In the genomic region with DNA sequence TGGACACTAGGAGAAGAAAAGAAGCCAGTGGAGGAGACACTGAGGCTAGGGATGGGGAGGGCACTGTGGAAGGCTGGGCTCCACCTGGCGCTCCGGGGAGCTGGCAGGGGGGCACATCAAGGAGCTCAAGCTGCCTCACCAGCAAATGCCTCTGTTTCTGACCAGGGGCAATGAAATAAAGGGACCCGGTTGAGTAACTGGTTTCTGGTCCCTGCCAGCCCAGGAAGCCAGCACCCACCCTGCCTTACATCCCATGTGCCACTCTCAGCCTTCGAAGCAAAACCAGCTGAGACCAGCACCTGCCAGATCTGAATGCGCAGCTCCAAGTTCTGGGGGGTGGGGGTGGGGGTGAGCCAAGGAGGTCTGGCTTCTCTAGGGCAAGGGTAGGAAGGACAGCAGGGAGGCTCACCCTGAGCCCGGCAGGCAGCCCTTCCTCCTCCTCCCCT, we compare ENCODE assay signal across 8 cellular contexts.
A peak's percentile ranks its signal among the peaks of the same experiment; 100 is the strongest.
DNase-seq lines count a peak whose midpoint lies in the region; ATAC-seq and TF ChIP-seq lines count a peak whose summit lies in the region.

No MANE protein-coding gene starts in this region.

- peaks cover 19% of the 10 kb centered on the region for H3K4me1 ChIP-seq in OCI-LY3 (ENCODE audit: low read length)
- no peaks in the 10 kb centered on the region for H3K4me1 ChIP-seq in parathyroid adenoma

- TF ChIP-seq CTCF in OCI-LY3 (IDR thresholded peaks at IDR 0.05; ENCODE audit: low read depth, low read length): no peak
- no peak for TF ChIP-seq CTCF in parathyroid adenoma (IDR thresholded peaks at IDR 0.05)

- H3K79me2 ChIP-seq in OCI-LY3 (ENCODE audit: low read length) (no peaks in the 10 kb centered on the region), parathyroid adenoma (no peaks in the 10 kb centered on the region)

- H3K27ac ChIP-seq in OCI-LY3 (ENCODE audit: low read length): no peak overlapping the region
- H3K27ac ChIP-seq in epithelial cell of prostate: peak overlapping the region; percentile 90
- no peak overlapping the region for H3K27ac ChIP-seq in parathyroid adenoma

- H2AFZ ChIP-seq in OCI-LY3 (ENCODE audit: low read depth, low read length): no peak overlapping the region
- peak overlapping the region; percentile 85 for H2AFZ ChIP-seq in parathyroid adenoma

- ATAC-seq in GM18520 (IDR thresholded peaks at IDR 0.05; ENCODE audit: unreplicated experiment) (no peak), HG03432 (IDR thresholded peaks at IDR 0.05; ENCODE audit: unreplicated experiment) (no peak), HG03139 (IDR thresholded peaks at IDR 0.05; ENCODE audit: unreplicated experiment) (no peak)

- H3K4me3 ChIP-seq in OCI-LY3 (ENCODE audit: low read length): peak overlapping the region; percentile 70
- peak overlapping the region; percentile 35 for H3K4me3 ChIP-seq in parathyroid adenoma (ENCODE audit: low read depth, low read length)

- H3K9ac ChIP-seq in OCI-LY3 (ENCODE audit: low read length) (peak overlapping the region; percentile 24; the same call in 1 of the 2 replicates), parathyroid adenoma (no peak overlapping the region)

- DNase-seq in ELF-1 (ENCODE audit: low read depth, low spot score) (peak; percentile 32), epithelial cell of prostate (ENCODE audit: low read depth, low spot score) (no peak), cerebellar cortex (ENCODE audit: low spot score) (no peak)

- H3K9me3 ChIP-seq in OCI-LY3 (ENCODE audit: insufficient read depth, low read length) (no peaks in the 10 kb centered on the region), parathyroid adenoma (ENCODE audit: control insufficient read depth, low read length) (no peaks in the 10 kb centered on the region)

- H3K27me3 ChIP-seq in OCI-LY3 (ENCODE audit: low read depth, low read length) (no peaks in the 10 kb centered on the region), parathyroid adenoma (ENCODE audit: control insufficient read depth, insufficient read depth, low read length) (no peaks in the 10 kb centered on the region)

- peak overlapping the region; percentile 84 for H3K4me2 ChIP-seq in OCI-LY3 (ENCODE audit: low read length)
- peak overlapping the region; percentile 44 for H3K4me2 ChIP-seq in parathyroid adenoma (ENCODE audit: low read length)

- H4K20me1 ChIP-seq in OCI-LY3 (ENCODE audit: insufficient read depth, low read length): no peaks in the 10 kb centered on the region

- H3K36me3 ChIP-seq in OCI-LY3 (replicated peaks; ENCODE audit: low read depth, low read length) (peaks cover 10% of the 10 kb centered on the region), parathyroid adenoma (ENCODE audit: control insufficient read depth, insufficient read depth, low read length) (no peaks in the 10 kb centered on the region)
